In the genomic region with DNA sequence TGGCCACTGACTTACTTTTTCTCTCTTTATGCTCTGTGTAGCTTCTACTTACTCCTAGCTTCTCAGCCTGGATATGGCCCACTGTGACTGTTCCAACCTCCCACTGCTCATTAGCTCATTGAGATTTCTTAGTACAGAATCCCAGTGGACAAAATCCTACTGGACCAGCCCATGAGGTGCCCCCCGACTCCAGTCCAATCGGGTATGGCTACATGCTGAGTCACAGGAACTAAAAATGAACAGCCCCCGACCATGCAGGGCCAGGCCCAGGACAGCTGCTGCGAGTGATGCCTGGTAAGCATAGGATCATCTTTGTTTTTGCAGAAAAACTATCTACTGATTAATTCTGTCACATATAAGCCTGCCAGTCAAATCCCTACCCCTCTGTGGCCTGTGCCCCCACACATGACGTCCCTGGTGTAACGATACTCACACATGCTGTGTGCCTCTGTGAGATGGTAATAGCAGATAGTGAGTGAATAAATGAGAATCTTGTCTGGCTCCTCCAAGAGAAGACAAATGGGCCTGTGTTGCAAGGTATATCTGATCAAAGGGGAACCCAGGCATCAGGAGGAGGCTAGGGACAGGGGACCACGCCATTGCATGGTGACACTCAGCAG, we compare ENCODE assay signal across 14 cellular contexts.
DNase-seq lines count a peak whose midpoint lies in the region; ATAC-seq and TF ChIP-seq lines count a peak whose summit lies in the region.
"Had no signal": no experiment of that assay in that cellular context is flagged by ENCODE, and none has a peak within 500 bp of the region (broad histone marks: within the 10 kb centered on the region; RNA-seq: fewer than 3 reads in every experiment).

No MANE protein-coding gene starts in this region.

- ATAC-seq in activated CD4-positive, alpha-beta T cell treated with anti-CD3 and anti-CD28 coated beads for 36 hours = peak; percentile 77
- ATAC-seq: left lobe of liver had no signal

- H3K4me1 Mint-ChIP-seq in activated CD4-positive, alpha-beta T cell treated with anti-CD3 and anti-CD28 coated beads for 36 hours = peaks cover 30% of the 10 kb centered on the region
- peaks cover 8% of the 10 kb centered on the region for H3K4me1 Mint-ChIP-seq in activated CD4-positive, alpha-beta T cell treated with anti-CD3 and anti-CD28 coated beads, Interleukin-2, amount 10 ng/mL, durations not matched to agents 7 days and 5 days
- H3K4me1 Mint-ChIP-seq in brain (peaks cover 56% of the 10 kb centered on the region), osteocyte (ENCODE audit: unreplicated experiment) (peaks cover 59% of the 10 kb centered on the region)

- H3K9me3 Mint-ChIP-seq in activated CD4-positive, alpha-beta T cell treated with anti-CD3 and anti-CD28 coated beads for 36 hours (ENCODE audit: low read depth) = no peaks in the 10 kb centered on the region
- no peaks in the 10 kb centered on the region for H3K9me3 Mint-ChIP-seq in activated CD4-positive, alpha-beta T cell treated with anti-CD3 and anti-CD28 coated beads, Interleukin-2, amount 10 ng/mL, durations not matched to agents 7 days and 5 days
- H3K9me3 Mint-ChIP-seq in brain = no peaks in the 10 kb centered on the region
- no peaks in the 10 kb centered on the region for H3K9me3 Mint-ChIP-seq in osteocyte (ENCODE audit: unreplicated experiment)
- H3K9me3 Mint-ChIP-seq: nephron progenitor cell had no signal

- H3K27me3 Mint-ChIP-seq in activated CD4-positive, alpha-beta T cell treated with anti-CD3 and anti-CD28 coated beads for 36 hours = peaks cover 2% of the 10 kb centered on the region
- H3K27me3 Mint-ChIP-seq in activated CD4-positive, alpha-beta T cell treated with anti-CD3 and anti-CD28 coated beads, Interleukin-2, amount 10 ng/mL, durations not matched to agents 7 days and 5 days = peaks cover 6% of the 10 kb centered on the region
- peaks cover 3% of the 10 kb centered on the region for H3K27me3 Mint-ChIP-seq in brain
- H3K27me3 Mint-ChIP-seq in osteocyte (ENCODE audit: unreplicated experiment) = no peaks in the 10 kb centered on the region

- H3K9me3 ChIP-seq in MG63 = no peaks in the 10 kb centered on the region
- H3K9me3 ChIP-seq: Caco-2, tibial nerve had no signal

- POLR2A ChIA-PET in activated CD4-positive, alpha-beta T cell treated with anti-CD3 and anti-CD28 coated beads for 36 hours (lab: Charles Lee) = interaction anchor here (1.2 kb wide), 1 partner anchor 27 kb away, joined by 4 read pairs; no protein-coding TSS in a partner anchor
- POLR2A ChIA-PET in activated CD4-positive, alpha-beta T cell treated with anti-CD3 and anti-CD28 coated beads, Interleukin-2, amount 10 ng/mL, durations not matched to agents 7 days and 5 days (lab: Charles Lee) = no interaction called here

- CTCF ChIA-PET in activated CD4-positive, alpha-beta T cell treated with anti-CD3 and anti-CD28 coated beads for 36 hours (lab: Charles Lee) = interaction anchor here (0.7 to 1.4 kb wide), 3 partner anchors 10 to 628 kb away, joined by 3 to 4 read pairs (median 3); no protein-coding TSS in a partner anchor
- CTCF ChIA-PET in activated CD4-positive, alpha-beta T cell treated with anti-CD3 and anti-CD28 coated beads, Interleukin-2, amount 10 ng/mL, durations not matched to agents 7 days and 5 days (lab: Charles Lee) = interaction anchor here (1.1 to 2.1 kb wide), 4 partner anchors 10 to 86 kb away, joined by 3 to 6 read pairs (median 4); no protein-coding TSS in a partner anchor

- no peaks in the 10 kb centered on the region for H3K36me3 ChIP-seq in MG63
- H3K36me3 ChIP-seq: tibial nerve had no signal

- no peaks in the 10 kb centered on the region for H3K36me3 Mint-ChIP-seq in activated CD4-positive, alpha-beta T cell treated with anti-CD3 and anti-CD28 coated beads for 36 hours (ENCODE audit: low read depth)
- no peaks in the 10 kb centered on the region for H3K36me3 Mint-ChIP-seq in activated CD4-positive, alpha-beta T cell treated with anti-CD3 and anti-CD28 coated beads, Interleukin-2, amount 10 ng/mL, durations not matched to agents 7 days and 5 days (ENCODE audit: low read depth)
- H3K36me3 Mint-ChIP-seq in brain = no peaks in the 10 kb centered on the region
- H3K36me3 Mint-ChIP-seq in osteocyte (ENCODE audit: unreplicated experiment) = no peaks in the 10 kb centered on the region

- H3K4me3 Mint-ChIP-seq in activated CD4-positive, alpha-beta T cell treated with anti-CD3 and anti-CD28 coated beads for 36 hours = no peak overlapping the region
- H3K4me3 Mint-ChIP-seq in activated CD4-positive, alpha-beta T cell treated with anti-CD3 and anti-CD28 coated beads, Interleukin-2, amount 10 ng/mL, durations not matched to agents 7 days and 5 days = no peak overlapping the region
- no peak overlapping the region for H3K4me3 Mint-ChIP-seq in brain
- H3K4me3 Mint-ChIP-seq in osteocyte (ENCODE audit: unreplicated experiment) = no peak overlapping the region
- H3K4me3 Mint-ChIP-seq: nephron progenitor cell had no signal

- intact Hi-C loops in activated CD4-positive, alpha-beta T cell treated with anti-CD3 and anti-CD28 coated beads for 36 hours (cut with DNase I, micrococcal nuclease) = no loop called here

- H3K27ac Mint-ChIP-seq in activated CD4-positive, alpha-beta T cell treated with anti-CD3 and anti-CD28 coated beads for 36 hours = peak overlapping the region; percentile 52
- H3K27ac Mint-ChIP-seq in activated CD4-positive, alpha-beta T cell treated with anti-CD3 and anti-CD28 coated beads, Interleukin-2, amount 10 ng/mL, durations not matched to agents 7 days and 5 days = no peak overlapping the region
- H3K27ac Mint-ChIP-seq in brain (peak overlapping the region; percentile 52 to 96 (median 89)), osteocyte (ENCODE audit: unreplicated experiment) (peak overlapping the region; percentile 27)
- H3K27ac Mint-ChIP-seq: nephron progenitor cell had no signal

- H3K27me3 ChIP-seq in MG63 = no peaks in the 10 kb centered on the region
- H3K27me3 ChIP-seq: tibial nerve had no signal

- TF ChIP-seq CTCF in brain (conservative IDR thresholded peaks at IDR 0.05) = no peak
- TF ChIP-seq CTCF in osteocyte (IDR thresholded peaks at IDR 0.05) = no peak

- no peak overlapping the region for H3K4me3 ChIP-seq in MG63
- H3K4me3 ChIP-seq: tibial nerve had no signal

- DNase-seq in activated CD4-positive, alpha-beta T cell treated with anti-CD3 and anti-CD28 coated beads for 36 hours = peak; percentile 64
- no peak for DNase-seq in activated CD4-positive, alpha-beta T cell treated with anti-CD3 and anti-CD28 coated beads, Interleukin-2, amount 10 ng/mL, durations not matched to agents 7 days and 5 days
- DNase-seq in MG63 (peak; percentile 61), osteocyte (ENCODE audit: extremely low spot score, unreplicated experiment) (no peak), activated gamma-delta T cell treated with Interleukin-2 at 50 U/mL for 16 hours (no peak), midbrain (lab: John Stamatoyannopoulos, UW) (no peak)
- no peak for DNase-seq in central memory CD4-positive, alpha-beta T cell
- DNase-seq: activated effector memory CD4-positive, alpha-beta T cell treated with Interleukin-2 at 50 U/mL for 16 hours; Caco-2; NCI-H1436 treated with DMSO at 0.1 percent for 48 hours; nephron progenitor cell had no signal

Comparison
In these comparisons a context has a peak if more than half of its experiments do, and no peak if none do; other contexts are left out.
1. DNase-seq: peak in activated CD4-positive, alpha-beta T cell treated with anti-CD3 and anti-CD28 coated beads for 36 hours (single experiment) and MG63 (single experiment); none in activated CD4-positive, alpha-beta T cell treated with anti-CD3 and anti-CD28 coated beads, Interleukin-2, amount 10 ng/mL, durations not matched to agents 7 days and 5 days (single experiment), osteocyte (single experiment), activated gamma-delta T cell treated with Interleukin-2 at 50 U/mL for 16 hours (single experiment), central memory CD4-positive, alpha-beta T cell (single experiment) and midbrain (single experiment).